ENCODE assay signal across 29 cellular contexts in genomic region chr7:157757211-157757610, GRCh38.
"Had no signal": no experiment of that assay in that cellular context is flagged by ENCODE, and none has a peak within 500 bp of the region (broad histone marks: within the 10 kb centered on the region; RNA-seq: fewer than 3 reads in every experiment).

No MANE protein-coding gene starts in this region.

- DNase-seq: activated CD4-positive, alpha-beta T cell treated with anti-CD3 and anti-CD28 coated beads for 1 hour; activated CD4-positive, alpha-beta T cell treated with anti-CD3 and anti-CD28 coated beads for 48 hours; activated CD4-positive, alpha-beta T cell treated with anti-CD3 and anti-CD28 coated beads, Interleukin-2, amount 50 U/mL, for 4 hours; activated CD4-positive, CD25-positive, alpha-beta regulatory T cell; activated CD8-positive, alpha-beta T cell treated with anti-CD3 and anti-CD28 coated beads, Interleukin-2, amount 10 ng/mL, durations not matched to agents 7 days and 5 days; activated gamma-delta T cell; activated naive CD4-positive, alpha-beta T cell treated with Interleukin-2 at 50 U/mL for 16 hours; adrenal gland; caudate nucleus; NCI-H1092 treated with DMSO at 0.1 percent for 48 hours; NCI-H1417; NCI-H146; NCI-H187; NCI-H2029 treated with DMSO at 0.1 percent for 48 hours; NCI-H2107; NCI-H2171; NCI-H510A; NCI-H748 treated with DMSO at 0.1 percent for 48 hours; NK-92 treated with Interleukin-12 subunit alpha and Interleukin-12 subunit beta, amount 100 ng/mL, for 24 hours; PC-3; Peyer's patch; T1000; WERI-Rb-1 had no signal

- H3K9me3 Mint-ChIP-seq: activated naive CD4-positive, alpha-beta T cell treated with anti-CD3 and anti-CD28 coated beads, Interleukin-2, amount 50 U/mL, for 72 hours; activated T-helper 2 cell treated with anti-CD3 and anti-CD28 coated beads, Interferon-gamma antibody, Interleukin-2, Interleukin-4, amounts not matched to agents 10 μg/mL and 5 μg/mL and 100 μg/mL, durations not matched to agents 14 hours and 24 hours and 36 hours had no signal

- H3K4me3 ChIP-seq: adrenal gland, Peyer's patch had no signal

- H3K36me3 ChIP-seq: adrenal gland, Peyer's patch, WERI-Rb-1 had no signal

- H3K27ac ChIP-seq: adrenal gland, Peyer's patch, RWPE1, WERI-Rb-1 had no signal

- H3K4me1 ChIP-seq: adrenal gland, Peyer's patch had no signal

- H3K36me3 Mint-ChIP-seq: activated naive CD4-positive, alpha-beta T cell treated with anti-CD3 and anti-CD28 coated beads, Interleukin-2, amount 50 U/mL, for 72 hours had no signal

- H3K27ac Mint-ChIP-seq: activated CD8-positive, alpha-beta T cell treated with anti-CD3 and anti-CD28 coated beads, Interleukin-2, amount 10 ng/mL, durations not matched to agents 7 days and 5 days; activated naive CD4-positive, alpha-beta T cell treated with anti-CD3 and anti-CD28 coated beads, Interleukin-2, amount 50 U/mL, for 72 hours; activated T-helper 2 cell treated with anti-CD3 and anti-CD28 coated beads, Interferon-gamma antibody, Interleukin-2, Interleukin-4, amounts not matched to agents 10 μg/mL and 5 μg/mL and 100 μg/mL, durations not matched to agents 14 hours and 24 hours and 36 hours had no signal

- H3K4me3 Mint-ChIP-seq: activated CD8-positive, alpha-beta T cell treated with anti-CD3 and anti-CD28 coated beads, Interleukin-2, amount 10 ng/mL, durations not matched to agents 7 days and 5 days; brain had no signal

- FAIRE-seq: bronchial epithelial cell had no signal

- H3K9me3 ChIP-seq: adrenal gland, Peyer's patch had no signal

- H3K27me3 ChIP-seq: adrenal gland, Peyer's patch had no signal

- ATAC-seq: activated CD8-positive, alpha-beta T cell treated with anti-CD3 and anti-CD28 coated beads, Interleukin-2, amount 10 ng/mL, durations not matched to agents 7 days and 5 days; activated naive CD4-positive, alpha-beta T cell treated with anti-CD3 and anti-CD28 coated beads, Interleukin-2, amount 50 U/mL, for 72 hours; PC-3; Right ventricle myocardium inferior had no signal
